Comparison of ENCODE assay signal across 16 cellular contexts in genomic region chr18:79461627-79462026, GRCh38.
A peak's percentile ranks its signal among the peaks of the same experiment; 100 is the strongest.
DNase-seq lines count a peak whose midpoint lies in the region; ATAC-seq and TF ChIP-seq lines count a peak whose summit lies in the region.
"Had no signal": no experiment of that assay in that cellular context is flagged by ENCODE, and none has a peak within 500 bp of the region (broad histone marks: within the 10 kb centered on the region; RNA-seq: fewer than 3 reads in every experiment).

No MANE protein-coding gene starts in this region.

- CTCF ChIA-PET in activated naive CD4-positive, alpha-beta T cell treated with anti-CD3 and anti-CD28 coated beads for 36 hours (lab: Charles Lee), result no interaction called here
- CTCF ChIA-PET in OCI-LY7 (lab: Charles Lee; ENCODE audit: unreplicated experiment), result no interaction called here
- CTCF ChIA-PET in CD8-positive, alpha-beta memory T cell (lab: Charles Lee), result interaction anchor here (1.4 kb wide), 1 partner anchor 65 kb away, joined by 3 read pairs; no protein-coding TSS in a partner anchor

- POLR2A ChIA-PET in OCI-LY7 (lab: Charles Lee), result no interaction called here
- POLR2A ChIA-PET in CD8-positive, alpha-beta memory T cell (lab: Charles Lee), result no interaction called here

- H3K4me2 ChIP-seq in OCI-LY7 (ENCODE audit: low read length) (peak overlapping the region; percentile 86), mesenchymal stem cell (ENCODE audit: low read length, poor library complexity, severe bottlenecking) (no peak overlapping the region)

- no peak for ATAC-seq in activated naive CD4-positive, alpha-beta T cell treated with anti-CD3 and anti-CD28 coated beads, Interleukin-2, amount 50 U/mL, for 72 hours
- no peak for ATAC-seq in HG02763 (IDR thresholded peaks at IDR 0.05; ENCODE audit: unreplicated experiment)
- ATAC-seq: K562 had no signal

- H3K36me3 ChIP-seq in OCI-LY7 (ENCODE audit: insufficient read depth, low read length) (peaks cover 31% of the 10 kb centered on the region), mesenchymal stem cell (ENCODE audit: control insufficient read depth in 1 of 2, insufficient read depth in 2 of 2, low read depth in 1 of 2, low read length in 2 of 2) (peaks cover 5 to 7% of the 10 kb centered on the region in 2 experiments)
- no peaks in the 10 kb centered on the region for H3K36me3 ChIP-seq in CD8-positive, alpha-beta memory T cell (ENCODE audit: insufficient read depth, low read length)
- H3K36me3 ChIP-seq: HAP-1, Peyer's patch had no signal

- H4K8ac ChIP-seq in mesenchymal stem cell (ENCODE audit: low read length), result peak overlapping the region; percentile 43

- H2BK5ac ChIP-seq in mesenchymal stem cell (ENCODE audit: low read depth, low read length, poor library complexity, severe bottlenecking), result no peak overlapping the region

- no peak overlapping the region for H3K4me3 Mint-ChIP-seq in activated naive CD4-positive, alpha-beta T cell treated with anti-CD3 and anti-CD28 coated beads for 36 hours
- no peak overlapping the region for H3K4me3 Mint-ChIP-seq in CD8-positive, alpha-beta memory T cell
- H3K4me3 Mint-ChIP-seq: CD14-positive monocyte had no signal

- H2BK12ac ChIP-seq in mesenchymal stem cell (ENCODE audit: low read length in 2 of 2), result no peak overlapping the region

- no peaks in the 10 kb centered on the region for H3K9me3 Mint-ChIP-seq in activated naive CD4-positive, alpha-beta T cell treated with anti-CD3 and anti-CD28 coated beads, Interleukin-2, amount 50 U/mL, for 72 hours
- no peaks in the 10 kb centered on the region for H3K9me3 Mint-ChIP-seq in activated naive CD4-positive, alpha-beta T cell treated with anti-CD3 and anti-CD28 coated beads for 36 hours
- no peaks in the 10 kb centered on the region for H3K9me3 Mint-ChIP-seq in CD8-positive, alpha-beta memory T cell
- H3K9me3 Mint-ChIP-seq: CD14-positive monocyte had no signal

- peak overlapping the region in 1 of 2 experiments; percentile 30 for H3K4ac ChIP-seq in mesenchymal stem cell (ENCODE audit: low read depth in 1 of 2, low read length in 2 of 2)

- H2BK120ac ChIP-seq in mesenchymal stem cell (ENCODE audit: low read depth, low read length), result no peak overlapping the region

- peaks cover 8% of the 10 kb centered on the region for H3K4me1 Mint-ChIP-seq in activated naive CD4-positive, alpha-beta T cell treated with anti-CD3 and anti-CD28 coated beads for 36 hours (ENCODE audit: low read depth)
- peaks cover 4 to 6% (median 5%) of the 10 kb centered on the region in 3 donors for H3K4me1 Mint-ChIP-seq in CD8-positive, alpha-beta memory T cell

- H3K27ac Mint-ChIP-seq in activated naive CD4-positive, alpha-beta T cell treated with anti-CD3 and anti-CD28 coated beads, Interleukin-2, amount 50 U/mL, for 72 hours, result peak overlapping the region; percentile 40 to 62
- H3K27ac Mint-ChIP-seq in activated naive CD4-positive, alpha-beta T cell treated with anti-CD3 and anti-CD28 coated beads for 36 hours, result no peak overlapping the region
- peak overlapping the region in 1 of 8 donors; percentile 89 for H3K27ac Mint-ChIP-seq in CD8-positive, alpha-beta memory T cell

- peak overlapping the region; percentile 47 for H4K91ac ChIP-seq in mesenchymal stem cell (ENCODE audit: low read length)

- no peaks in the 10 kb centered on the region for H3K27me3 Mint-ChIP-seq in activated naive CD4-positive, alpha-beta T cell treated with anti-CD3 and anti-CD28 coated beads for 36 hours (ENCODE audit: low read depth)
- H3K27me3 Mint-ChIP-seq in CD8-positive, alpha-beta memory T cell, result no peaks in the 10 kb centered on the region

- H3K27me3 ChIP-seq in mesenchymal stem cell (ENCODE audit: control insufficient read depth in 1 of 2, insufficient read depth in 1 of 2, low read length in 2 of 2), result no peaks in the 10 kb centered on the region
- no peaks in the 10 kb centered on the region for H3K27me3 ChIP-seq in CD8-positive, alpha-beta memory T cell (ENCODE audit: insufficient read depth, low read length, poor library complexity, severe bottlenecking)
- H3K27me3 ChIP-seq: Peyer's patch had no signal

- H2AFZ ChIP-seq in OCI-LY7 (ENCODE audit: low read length) (no peak overlapping the region), mesenchymal stem cell (ENCODE audit: low read depth, low read length) (no peak overlapping the region)

- no peak for TF ChIP-seq CTCF in OCI-LY7 (conservative IDR thresholded peaks at IDR 0.05; ENCODE audit: low read length)

- H3K9me3 ChIP-seq in OCI-LY7 (ENCODE audit: low read length) (no peaks in the 10 kb centered on the region), mesenchymal stem cell (ENCODE audit: control insufficient read depth, low read length) (no peaks in the 10 kb centered on the region)
- H3K9me3 ChIP-seq in CD8-positive, alpha-beta memory T cell (ENCODE audit: low read length), result no peaks in the 10 kb centered on the region
- H3K9me3 ChIP-seq: HAP-1, Peyer's patch had no signal

- H3K4me3 ChIP-seq in OCI-LY7 (ENCODE audit: low read depth, low read length, poor library complexity, severe bottlenecking), result no peak overlapping the region
- H3K4me3 ChIP-seq in mesenchymal stem cell (ENCODE audit: insufficient read depth in 1 of 2, low read depth in 1 of 2, low read length in 2 of 2), result no peak overlapping the region
- H3K4me3 ChIP-seq in CD8-positive, alpha-beta memory T cell (ENCODE audit: low read length), result no peak overlapping the region
- H3K4me3 ChIP-seq: HAP-1, K562, Peyer's patch, SK-N-MC had no signal

- WGBS in mesenchymal stem cell, result 96% methylated on average over 22 of the region's 22 CpGs

- no TSS peak for BruUV-seq in OCI-LY7 (replicated peaks; lab: Mats Ljungman, UMichigan)

- intact Hi-C loops in activated naive CD4-positive, alpha-beta T cell treated with anti-CD3 and anti-CD28 coated beads for 36 hours (cut with micrococcal nuclease), result no loop called here
- intact Hi-C loops in OCI-LY7 (cut with micrococcal nuclease; ENCODE audit: unreplicated experiment), result loop anchor here (2.0 kb wide), 2 partner anchors 57 to 65 kb away; no protein-coding TSS in a partner anchor

- H3K4me1 ChIP-seq in OCI-LY7 (ENCODE audit: insufficient read depth, low read length, poor library complexity, severe bottlenecking) (peaks cover 68% of the 10 kb centered on the region), mesenchymal stem cell (ENCODE audit: control insufficient read depth, insufficient read depth, low read depth, low read length) (peaks cover 36% of the 10 kb centered on the region)
- H3K4me1 ChIP-seq in CD8-positive, alpha-beta memory T cell (ENCODE audit: insufficient read depth, low read length), result no peaks in the 10 kb centered on the region
- H3K4me1 ChIP-seq: HAP-1 had no signal

- H3K18ac ChIP-seq in mesenchymal stem cell (ENCODE audit: low read depth in 1 of 2, low read length in 2 of 2), result no peak overlapping the region

- no peaks in the 10 kb centered on the region for H4K20me1 ChIP-seq in OCI-LY7 (ENCODE audit: insufficient read depth, low read length)

- no peak for DNase-seq in activated naive CD4-positive, alpha-beta T cell treated with anti-CD3 and anti-CD28 coated beads, Interleukin-2, amount 50 U/mL, for 72 hours (ENCODE audit: low spot score in 2 of 2)
- no peak for DNase-seq in activated naive CD4-positive, alpha-beta T cell treated with anti-CD3 and anti-CD28 coated beads for 36 hours
- DNase-seq in OCI-LY7 (ENCODE audit: low spot score) (no peak), mesenchymal stem cell (no peak), ecto neural progenitor cell (ENCODE audit: low spot score) (no peak)
- no peak for DNase-seq in CD8-positive, alpha-beta memory T cell
- DNase-seq: NCI-H146, NCI-H2081 treated with DMSO at 0.1 percent for 48 hours, NCI-H524, Peyer's patch, Right ventricle myocardium superior had no signal

- no peak overlapping the region for H3K9ac ChIP-seq in mesenchymal stem cell (ENCODE audit: low read length)

- H3K36me3 Mint-ChIP-seq in activated naive CD4-positive, alpha-beta T cell treated with anti-CD3 and anti-CD28 coated beads, Interleukin-2, amount 50 U/mL, for 72 hours, result peaks cover 1 to 4% of the 10 kb centered on the region in 2 donors
- H3K36me3 Mint-ChIP-seq in activated naive CD4-positive, alpha-beta T cell treated with anti-CD3 and anti-CD28 coated beads for 36 hours (ENCODE audit: low read depth), result peaks cover 33% of the 10 kb centered on the region
- peaks cover 0 to 65% (median 7%) of the 10 kb centered on the region in 3 donors for H3K36me3 Mint-ChIP-seq in CD8-positive, alpha-beta memory T cell

- no peaks in the 10 kb centered on the region for H3K79me1 ChIP-seq in mesenchymal stem cell (replicated peaks; ENCODE audit: low read length, poor library complexity, severe bottlenecking)

- H2AK5ac ChIP-seq in mesenchymal stem cell (ENCODE audit: low read length, severe bottlenecking), result no peak overlapping the region

- no peaks in the 10 kb centered on the region for H3K9me2 ChIP-seq in OCI-LY7 (ENCODE audit: insufficient read depth, low read length)

- peak overlapping the region; percentile 97 for H3K27ac ChIP-seq in OCI-LY7 (ENCODE audit: low read depth, low read length, poor library complexity, severe bottlenecking)
- no peak overlapping the region for H3K27ac ChIP-seq in mesenchymal stem cell (ENCODE audit: low read length, poor library complexity, severe bottlenecking)
- no peak overlapping the region for H3K27ac ChIP-seq in CD8-positive, alpha-beta memory T cell (ENCODE audit: low read depth, low read length)
- H3K27ac ChIP-seq: SK-N-MC had no signal

- no peak overlapping the region for H3K23ac ChIP-seq in mesenchymal stem cell (ENCODE audit: low read length in 2 of 2)

- H3K79me2 ChIP-seq in OCI-LY7 (ENCODE audit: insufficient read depth, low read depth, low read length), result peaks cover 14% of the 10 kb centered on the region; the same call in 1 of the 2 replicates

- no peak overlapping the region for H3K14ac ChIP-seq in mesenchymal stem cell (ENCODE audit: low read length in 2 of 2)

- no peak overlapping the region for H2BK15ac ChIP-seq in mesenchymal stem cell (ENCODE audit: low read depth, poor library complexity, severe bottlenecking)
